ENCODE assay signal across 9 cellular contexts in genomic region chr7:73841689-73842247, GRCh38. TPM values are rescaled to one million over a fixed set of nuclear protein-coding genes. Genes with fewer than 3 reads are reported as not detected.
DNase-seq lines count a peak whose midpoint lies in the region; ATAC-seq and TF ChIP-seq lines count a peak whose summit lies in the region.
"Had no signal": no experiment of that assay in that cellular context is flagged by ENCODE, and none has a peak within 500 bp of the region (broad histone marks: within the 10 kb centered on the region; RNA-seq: fewer than 3 reads in every experiment).

No MANE protein-coding gene starts in this region.

- H4K5ac ChIP-seq in IMR-90 (ENCODE audit: low read depth, low read length) = no peak overlapping the region; the same call in 1 of the 2 replicates

- intact Hi-C loops in IMR-90 (cut with micrococcal nuclease) = no loop called here

- POLR2A ChIA-PET in IMR-90 (lab: Charles Lee; ENCODE audit: unreplicated experiment) = interaction anchor here (0.6 to 1.3 kb wide), 2 partner anchors 9 to 1997 kb away, joined by 9 to 10 read pairs; no protein-coding TSS in a partner anchor

- no TSS peak for BruUV-seq in IMR-90 (replicated peaks; lab: Mats Ljungman, UMichigan)

- peak overlapping the region; percentile 60 for H2AK5ac ChIP-seq in IMR-90 (ENCODE audit: low read depth, low read length)

- H3K4ac ChIP-seq in IMR-90 (ENCODE audit: low read depth, low read length) = peak overlapping the region; percentile 95

- peaks cover 5 to 20% of the 10 kb centered on the region in 2 experiments for H3K79me1 ChIP-seq in IMR-90 (ENCODE audit: low read depth in 1 of 2, low read length in 2 of 2)

- H3K18ac ChIP-seq in IMR-90 (ENCODE audit: low read depth, low read length) = no peak overlapping the region

- no peaks in the 10 kb centered on the region for H3K36me3 ChIP-seq in BE2C
- H3K36me3 ChIP-seq in IMR-90 (ENCODE audit: control insufficient read depth, insufficient read depth, low read length) = no peaks in the 10 kb centered on the region; the same call in 1 of the 2 replicates

- H2BK20ac ChIP-seq in IMR-90 (ENCODE audit: low read depth, low read length) = no peak overlapping the region

- peaks cover 4% of the 10 kb centered on the region; the same call in 1 of the 2 replicates for H3K9me1 ChIP-seq in IMR-90 (ENCODE audit: insufficient read depth, low read length)

- peak overlapping the region; percentile 84 for H2AK9ac ChIP-seq in IMR-90 (replicated peaks; ENCODE audit: low read depth, low read length, poor library complexity)

- 0 out of 3 replicates have a peak overlapping the region, but pooled peaks have one; percentile 64 for H2BK15ac ChIP-seq in IMR-90 (ENCODE audit: low read depth, low read length)

- H3K56ac ChIP-seq in IMR-90 (ENCODE audit: extremely low read depth, insufficient read depth, low read length) = peak overlapping the region; percentile 81; the same call in 1 of the 2 replicates

- H3K23ac ChIP-seq in IMR-90 (ENCODE audit: low read depth, low read length) = peak overlapping the region; percentile 60; the same call in 1 of the 2 replicates

- peak overlapping the region; percentile 82 for H2BK5ac ChIP-seq in IMR-90 (ENCODE audit: low read depth, low read length, poor library complexity, severe bottlenecking)

- no peaks in the 10 kb centered on the region for H3K27me3 ChIP-seq in BE2C
- no peaks in the 10 kb centered on the region for H3K27me3 ChIP-seq in IMR-90 (ENCODE audit: control insufficient read depth, insufficient read depth, low read length)
- no peaks in the 10 kb centered on the region for H3K27me3 ChIP-seq in mononuclear cell (ENCODE audit: insufficient read depth, low read length)

- H3K4me3 ChIP-seq in BE2C (ENCODE audit: low read depth, low read length) = peak overlapping the region; percentile 53
- H3K4me3 ChIP-seq in IMR-90 (ENCODE audit: insufficient read depth, low read depth, low read length) = peak overlapping the region; percentile 64
- H3K4me3 ChIP-seq in choroid plexus epithelial cell (ENCODE audit: low read depth, low read length) = peak overlapping the region; percentile 79
- H3K4me3 ChIP-seq in mononuclear cell (ENCODE audit: low read length) = peak overlapping the region; percentile 32

- no peak for TF ChIP-seq POLR2A in IMR-90 (IDR thresholded peaks at IDR 0.05; ENCODE audit: low read depth, low read length)

- peak overlapping the region; percentile 95 for H2AFZ ChIP-seq in IMR-90 (replicated peaks; ENCODE audit: low read length, poor library complexity)

- TF ChIP-seq CTCF in BE2C (IDR thresholded peaks at IDR 0.05; ENCODE audit: low read depth, low read length) (no peak), IMR-90 (conservative IDR thresholded peaks at IDR 0.05; ENCODE audit: low read depth, low read length) (no peak), choroid plexus epithelial cell (conservative IDR thresholded peaks at IDR 0.05; ENCODE audit: low read depth, low read length) (no peak)

- no peaks in the 10 kb centered on the region for H4K20me1 ChIP-seq in IMR-90 (ENCODE audit: insufficient read depth, low read length)

- in situ Hi-C loops in IMR-90 (cut with MboI; ENCODE audit: low sequenced_read_pairs) (no loop called here), KBM-7 (cut with MboI; ENCODE audit: low pct_unique_long_range_greater_than_20kb, low sequenced_read_pairs) (no loop called here)

- H3K27ac ChIP-seq in IMR-90 (ENCODE audit: insufficient read depth, low read length) = peak overlapping the region; percentile 82

- peak overlapping the region; percentile 60; the same call in 1 of the 2 replicates for H2BK120ac ChIP-seq in IMR-90 (ENCODE audit: low read depth, low read length)

- peak overlapping the region; percentile 97 for H3K14ac ChIP-seq in IMR-90 (replicated peaks; ENCODE audit: low read depth, low read length)

- H4K91ac ChIP-seq in IMR-90 (ENCODE audit: insufficient read depth, low read depth, low read length) = peak overlapping the region; percentile 43; the same call in 1 of the 2 replicates

- peak overlapping the region; percentile 76 to 93; a peak in 2 of 4 replicates for H4K8ac ChIP-seq in IMR-90 (ENCODE audit: low read depth in 2 of 2, low read length in 2 of 2)

- CTCF ChIA-PET in IMR-90 (lab: Yijun Ruan, JAX) = interaction anchor here (0.6 to 0.8 kb wide), 3 partner anchors 15 to 247 kb away, joined by 3 to 4 read pairs (median 3); no protein-coding TSS in a partner anchor

- WGBS in IMR-90 (ENCODE audit: extremely low coverage in 2 of 2, insufficient read length in 1 of 2), 2 experiments = 19% methylated on average over 6 of the region's 25 CpGs; no CpG with 5 or more reads in 1 of the 2 experiments

- peak overlapping the region; percentile 80 for H3K9ac ChIP-seq in IMR-90 (ENCODE audit: low read depth, low read length)

- no peaks in the 10 kb centered on the region for H3K4me1 ChIP-seq in BE2C
- H3K4me1 ChIP-seq in IMR-90 (ENCODE audit: control insufficient read depth, insufficient read depth, low read length) = no peaks in the 10 kb centered on the region; the same call in 1 of the 2 replicates
- H3K4me1 ChIP-seq in mononuclear cell (ENCODE audit: insufficient read depth, low read length) = peaks cover 49% of the 10 kb centered on the region

- H3K4me2 ChIP-seq in IMR-90 (ENCODE audit: low read depth, low read length) = peak overlapping the region; percentile 73

- H3K9me3 ChIP-seq in BE2C (no peaks in the 10 kb centered on the region), IMR-90 (ENCODE audit: control insufficient read depth, insufficient read depth, low read length) (no peaks in the 10 kb centered on the region), mononuclear cell (ENCODE audit: low read depth, low read length) (no peaks in the 10 kb centered on the region)

- DNase-seq in BE2C = no peak
- no peak for DNase-seq in IMR-90
- DNase-seq in choroid plexus epithelial cell (ENCODE audit: low read depth) = no peak
- no peak for DNase-seq in stimulated activated naive CD4-positive, alpha-beta T cell treated with Interleukin-2 at 50 U/mL for 16 hours (lab: John Stamatoyannopoulos, UW)
- DNase-seq in KBM-7 = no peak
- no peak for DNase-seq in inferior parietal cortex (ENCODE audit: extremely low spot score)

- TF ChIP-seq RAD21 in IMR-90 (IDR thresholded peaks at IDR 0.05; ENCODE audit: low read length) = no peak

- ATAC-seq in IMR-90 (ENCODE audit: low read depth) (no peak), HG03139 (IDR thresholded peaks at IDR 0.05; ENCODE audit: unreplicated experiment) (no peak)

- dilution Hi-C loops in IMR-90 (cut with HindIII; ENCODE audit: low sequenced_read_pairs, unreplicated experiment) = no loop called here

TF ChIP-seq in IMR-90, 13 proteins besides CTCF, POLR2A, EP300 and RAD21:
- TF ChIP-seq FOS (IDR thresholded peaks at IDR 0.05; ENCODE audit: low read depth, low read length) = no peak
- TF ChIP-seq MXI1 (IDR thresholded peaks at IDR 0.05; ENCODE audit: borderline replicate concordance, low read depth, low read length) = no peak
- TF ChIP-seq MAZ (IDR thresholded peaks at IDR 0.05; ENCODE audit: borderline replicate concordance, low read depth, low read length) = no peak
- TF ChIP-seq CHD1 (IDR thresholded peaks at IDR 0.05; ENCODE audit: low read depth, low read length) = no peak
- no peak for TF ChIP-seq MAFK (IDR thresholded peaks at IDR 0.05; ENCODE audit: low read depth, low read length)
- TF ChIP-seq USF2 (IDR thresholded peaks at IDR 0.05; ENCODE audit: low read depth, low read length) = no peak
- TF ChIP-seq NFE2L2 (IDR thresholded peaks at IDR 0.05; ENCODE audit: low read depth, low read length) = no peak
- no peak for TF ChIP-seq CEBPB (IDR thresholded peaks at IDR 0.05; ENCODE audit: low read depth, low read length)
- TF ChIP-seq BHLHE40 (IDR thresholded peaks at IDR 0.05; ENCODE audit: low read depth, low read length) = no peak
- TF ChIP-seq, protein P1, sequence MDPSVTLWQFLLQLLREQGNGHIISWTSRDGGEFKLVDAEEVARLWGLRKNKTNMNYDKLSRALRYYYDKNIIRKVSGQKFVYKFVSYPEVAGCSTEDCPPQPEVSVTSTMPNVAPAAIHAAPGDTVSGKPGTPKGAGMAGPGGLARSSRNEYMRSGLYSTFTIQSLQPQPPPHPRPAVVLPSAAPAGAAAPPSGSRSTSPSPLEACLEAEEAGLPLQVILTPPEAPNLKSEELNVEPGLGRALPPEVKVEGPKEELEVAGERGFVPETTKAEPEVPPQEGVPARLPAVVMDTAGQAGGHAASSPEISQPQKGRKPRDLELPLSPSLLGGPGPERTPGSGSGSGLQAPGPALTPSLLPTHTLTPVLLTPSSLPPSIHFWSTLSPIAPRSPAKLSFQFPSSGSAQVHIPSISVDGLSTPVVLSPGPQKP (IDR thresholded peaks at IDR 0.05; ENCODE audit: borderline replicate concordance, low read depth, low read length) = no peak
- no peak for TF ChIP-seq RCOR1 (IDR thresholded peaks at IDR 0.05; ENCODE audit: insufficient replicate concordance, low read length)
- TF ChIP-seq SMC3 (IDR thresholded peaks at IDR 0.05; ENCODE audit: low read depth, low read length) = no peak
- no peak for TF ChIP-seq RFX5 (IDR thresholded peaks at IDR 0.05; ENCODE audit: low read depth, low read length)
TF ChIP-seq in IMR-90: peak in this region for 0.

RNA-seq across cellular contexts. Expression of gene METTL27, which starts 0.5 kb away (rescaled TPM):
- polyA plus RNA-seq in BE2C (2012; ENCODE audit: insufficient read depth, insufficient read length, low read depth) = 6.6 TPM
- total RNA-seq in IMR-90 (2012; rRNA removed) (1.7 and 2.3 TPM in 2 replicates), mononuclear cell (not detected)
- 4.3 and 5.2 TPM in 2 replicates for polyA plus RNA-seq in IMR-90 (2012; rRNA removed)
- polyA plus RNA-seq in IMR-90 (2012; cell fraction: cytosol; rRNA removed) = 5.0 and 8.7 TPM in 2 replicates
- polyA plus RNA-seq in IMR-90 (2012; cell fraction: nucleus; rRNA removed; ENCODE audit: low replicate concordance) = 4.1 and 6.2 TPM in 2 replicates

RNA-seq across cellular contexts. Expression of gene CLDN4, which starts 11.0 kb away (rescaled TPM):
- 22.2 TPM for polyA plus RNA-seq in BE2C (2012; ENCODE audit: insufficient read depth, insufficient read length, low read depth)
- total RNA-seq in IMR-90 (2012; rRNA removed) = 2.9 and 3.9 TPM in 2 replicates
- polyA plus RNA-seq in IMR-90 (2012; rRNA removed) = 3.8 and 4.4 TPM in 2 replicates
- 2.4 and 4.7 TPM in 2 replicates for polyA plus RNA-seq in IMR-90 (2012; cell fraction: cytosol; rRNA removed)
- polyA plus RNA-seq in IMR-90 (2012; cell fraction: nucleus; rRNA removed; ENCODE audit: low replicate concordance) = 1.9 and 4.8 TPM in 2 replicates
- total RNA-seq in mononuclear cell = 0.10 TPM

RNA-seq across cellular contexts. Expression of gene TMEM270, which starts 19.2 kb away (rescaled TPM):
- polyA plus RNA-seq in BE2C (2012; ENCODE audit: insufficient read depth, insufficient read length, low read depth) = not detected
- total RNA-seq in IMR-90 (2012; rRNA removed) (not detected in 2 replicates), mononuclear cell (not detected)
- 0.17 TPM in 1 of 2 replicates, not detected in the other for polyA plus RNA-seq in IMR-90 (2012; rRNA removed)
- 0.19 TPM in 1 of 2 replicates, not detected in the other for polyA plus RNA-seq in IMR-90 (2012; cell fraction: cytosol; rRNA removed)
- not detected in 2 replicates for polyA plus RNA-seq in IMR-90 (2012; cell fraction: nucleus; rRNA removed; ENCODE audit: low replicate concordance)
- total RNA-seq: renal cortical epithelial cell had no signal
